In genomic region chr3:3126477-3127431, GRCh38 we compare ENCODE assay signal across 1 cellular context.
TF ChIP-seq lines count a peak whose summit lies in the region.

TSS of gene TRNT1 (plus strand) at chr3:3126940. CDS start at chr3:3129041, 2,101 bp downstream.

TF ChIP-seq in K562, 482 proteins besides CTCF, POLR2A, EP300 and RAD21 (continued from another document and continues in another):
- TF ChIP-seq VEZF1 (CRISPR knock-in tag; IDR thresholded peaks at IDR 0.05) (peak; percentile 80), MBD1 (CRISPR knock-in tag; IDR thresholded peaks at IDR 0.05) (no peak), PHB2 (IDR thresholded peaks at IDR 0.05; ENCODE audit: low read depth) (no peak), ZNF583 (CRISPR knock-in tag; IDR thresholded peaks at IDR 0.05) (0 out of 2 replicates have a peak, but pooled peaks have one; percentile 41), ZNF668 (CRISPR knock-in tag; IDR thresholded peaks at IDR 0.05) (no peak), KLF1 (tag; IDR thresholded peaks at IDR 0.05) (peak; percentile 75; the same call in 1 of the 2 replicates), ZNF592 (IDR thresholded peaks at IDR 0.05) (peak; percentile 37; the same call in 1 of the 2 replicates), ZNF175 (CRISPR knock-in tag; IDR thresholded peaks at IDR 0.05; ENCODE audit: low read depth) (no peak), BDP1 (IDR thresholded peaks at IDR 0.05; ENCODE audit: insufficient read depth, insufficient read length) (no peak), TBL1XR1 (IDR thresholded peaks at IDR 0.05; ENCODE audit: low read length in 2 of 2) (peak; percentile 18 to 52; a peak in 2 of 4 replicates), MBD2 (IDR thresholded peaks at IDR 0.05; ENCODE audit: borderline replicate concordance, low read depth) (peak; percentile 83), SMARCA5 (IDR thresholded peaks at IDR 0.05) (no peak), ATF4 (CRISPR knock-in tag; IDR thresholded peaks at IDR 0.05) (no peak), TEAD4 (IDR thresholded peaks at IDR 0.05; ENCODE audit: low read length) (no peak; the same call in 1 of the 2 replicates), TEAD4 (CRISPR knock-in tag; IDR thresholded peaks at IDR 0.05; ENCODE audit: borderline replicate concordance) (peak; percentile 33; the same call in 1 of the 2 replicates), RBM39 (optimal IDR thresholded peaks at IDR 0.05; ENCODE audit: low read depth, low read length) (no peak), POLR2AphosphoS2 (IDR thresholded peaks at IDR 0.05; ENCODE audit: low read length) (no peak; the same call in 1 of the 2 replicates), HOMEZ (CRISPR knock-in tag; IDR thresholded peaks at IDR 0.05) (no peak), POLR2G (IDR thresholded peaks at IDR 0.05; ENCODE audit: low read depth, low read length) (peak; percentile 98), JUNB (CRISPR knock-in tag; conservative IDR thresholded peaks at IDR 0.05) (peak; percentile 98), MCM2 (IDR thresholded peaks at IDR 0.05; ENCODE audit: low read depth) (no peak), IRF9 (tag; IDR thresholded peaks at IDR 0.05) (no peak), PRDM10 (IDR thresholded peaks at IDR 0.05; ENCODE audit: partially characterized antibody) (peak; percentile 18), E2F3 (CRISPR knock-in tag; IDR thresholded peaks at IDR 0.05) (0 out of 2 replicates have a peak, but pooled peaks have one; percentile 25), RFX5 (IDR thresholded peaks at IDR 0.05; ENCODE audit: low read depth, low read length) (no peak), ELK3 (CRISPR knock-in tag; IDR thresholded peaks at IDR 0.05) (no peak), NR4A1 (CRISPR knock-in tag; IDR thresholded peaks at IDR 0.05) (0 out of 2 replicates have a peak, but pooled peaks have one; percentile 15), NR4A1 (tag; IDR thresholded peaks at IDR 0.05) (peak; percentile 12; the same call in 1 of the 2 replicates), CHCHD3 (CRISPR knock-in tag; IDR thresholded peaks at IDR 0.05) (no peak), ERF (CRISPR knock-in tag; IDR thresholded peaks at IDR 0.05) (peak; percentile 36; the same call in 1 of the 2 replicates), ZNF584 (CRISPR knock-in tag; IDR thresholded peaks at IDR 0.05; ENCODE audit: low read depth) (peak; percentile 71), ZFPM2 (CRISPR knock-in tag; IDR thresholded peaks at IDR 0.05) (0 out of 2 replicates have a peak, but pooled peaks have one; percentile 30), HMGN3 (IDR thresholded peaks at IDR 0.05; ENCODE audit: borderline replicate concordance, extremely low read depth, insufficient read length, low read depth, low read length) (peak; percentile 91), HCFC1 (IDR thresholded peaks at IDR 0.05; ENCODE audit: low read depth, low read length) (peak; percentile 63), ZBTB9 (CRISPR knock-in tag; IDR thresholded peaks at IDR 0.05) (0 out of 2 replicates have a peak, but pooled peaks have one; percentile 75), ZZZ3 (IDR thresholded peaks at IDR 0.05) (no peak), MECOM (CRISPR knock-in tag; IDR thresholded peaks at IDR 0.05) (no peak), RBM15 (IDR thresholded peaks at IDR 0.05; ENCODE audit: insufficient read depth, low read length) (no peak), XRCC5 (IDR thresholded peaks at IDR 0.05; ENCODE audit: low read depth, low read length) (no peak), CHAMP1 (IDR thresholded peaks at IDR 0.05) (no peak), TBP (optimal IDR thresholded peaks at IDR 0.05; ENCODE audit: low read depth, low read length) (peak; percentile 81), KHSRP (IDR thresholded peaks at IDR 0.05) (peak; percentile 79; the same call in 1 of the 2 replicates), PTTG1 (tag; IDR thresholded peaks at IDR 0.05; ENCODE audit: low read depth) (no peak), BACH1 (tag; IDR thresholded peaks at IDR 0.05) (no peak)
